ENCODE assay signal across 8 cellular contexts in the genomic region with DNA sequence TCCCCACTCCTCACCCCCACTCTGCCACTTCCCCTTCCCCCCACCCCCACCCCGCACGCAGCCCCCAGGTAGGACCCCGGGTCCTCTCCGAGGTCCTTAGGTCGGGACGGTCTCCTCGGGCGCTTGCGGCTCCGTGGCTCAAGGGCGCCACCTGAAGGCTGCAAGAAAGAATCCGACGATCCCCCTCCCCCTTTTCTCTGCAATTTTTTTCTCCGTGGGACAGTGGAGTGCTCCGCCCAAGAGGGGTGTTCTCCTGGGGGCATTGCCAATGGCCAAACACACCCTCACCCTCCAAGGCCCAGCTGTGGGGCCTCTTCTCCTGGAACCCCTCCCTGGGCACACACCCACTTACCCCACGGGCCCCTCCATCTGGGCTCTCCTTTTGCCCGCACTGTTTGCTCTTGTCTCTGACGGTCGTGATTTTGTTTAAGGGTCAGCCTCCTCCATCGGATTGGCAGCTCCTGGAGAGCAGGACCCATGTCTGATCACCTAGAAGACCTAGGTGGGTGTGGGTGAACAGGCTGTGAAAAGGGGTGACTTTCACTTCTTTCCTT. TPM values are rescaled to one million over a fixed set of nuclear protein-coding genes. Genes with fewer than 3 reads are reported as not detected.
DNase-seq lines count a peak whose midpoint lies in the region; ATAC-seq and TF ChIP-seq lines count a peak whose summit lies in the region.

No MANE protein-coding gene starts in this region.

- CTCF ChIA-PET in MCF 10A (lab: Yijun Ruan, JAX): interaction anchor here (0.6 to 2.3 kb wide), 13 partner anchors 8 to 244 kb away, joined by 3 to 14 read pairs (median 3); no protein-coding TSS in a partner anchor

- H3K9me3 Mint-ChIP-seq in MCF 10A (ENCODE audit: unreplicated experiment): no peaks in the 10 kb centered on the region

- DNase-seq in EL (peak; percentile 44), SW480 (ENCODE audit: low spot score) (peak; percentile 70), MCF 10A (ENCODE audit: unreplicated experiment) (peak; percentile 40), left colon (peak; percentile 37 to 50)
- DNase-seq in stimulated activated CD8-positive, alpha-beta memory T cell treated with anti-CD3 and anti-CD28 coated beads, Interleukin-4, amount 100 ng/mL, for 24 hours (ENCODE audit: low read depth): peak; percentile 11

- ATAC-seq in left colon: peak; percentile 68
- ATAC-seq in GM21367 (IDR thresholded peaks at IDR 0.05; ENCODE audit: unreplicated experiment): no peak
- ATAC-seq in GM18502 (IDR thresholded peaks at IDR 0.05; ENCODE audit: poor library complexity, unreplicated experiment): no peak

- no peak overlapping the region for H3K27ac Mint-ChIP-seq in MCF 10A (ENCODE audit: low read depth, unreplicated experiment)

- BruUV-seq in MCF 10A (replicated peaks; lab: Mats Ljungman, UMichigan): no TSS peak

- no peaks in the 10 kb centered on the region for H3K36me3 Mint-ChIP-seq in MCF 10A (ENCODE audit: insufficient read depth, unreplicated experiment)

- intact Hi-C loops in MCF 10A (cut with micrococcal nuclease): no loop called here
- intact Hi-C loops in left colon (cut with DNase I, micrococcal nuclease): no loop called here

- peaks cover 28% of the 10 kb centered on the region for H3K27me3 Mint-ChIP-seq in MCF 10A (ENCODE audit: insufficient read depth, unreplicated experiment)

- TF ChIP-seq CTCF in LNCAP (IDR thresholded peaks at IDR 0.05) (peak; percentile 68), MCF 10A (IDR thresholded peaks at IDR 0.05; ENCODE audit: unreplicated experiment) (peak; percentile 72)

- POLR2A ChIA-PET in MCF 10A (lab: Yijun Ruan, JAX): interaction anchor here (2.6 kb wide), 1 partner anchor 23 kb away, joined by 10 read pairs; no protein-coding TSS in a partner anchor

- H3K4me1 Mint-ChIP-seq in MCF 10A (ENCODE audit: insufficient read depth, unreplicated experiment): no peaks in the 10 kb centered on the region

- peak overlapping the region; percentile 45 for H3K4me3 Mint-ChIP-seq in MCF 10A (ENCODE audit: unreplicated experiment)

RNA-seq across cellular contexts. Expression of a gene that starts 1.1 kb away (rescaled TPM):
- total RNA-seq in MCF 10A (2022) (not detected in 2 replicates), left colon (1 to 10 TPM; 2.2 to 3.4 TPM)

RNA-seq across cellular contexts. Expression of a gene that starts 17.4 kb away (rescaled TPM):
- total RNA-seq in MCF 10A (2022): not detected in 2 replicates
- under 1 TPM; 0.18 to 0.59 TPM for total RNA-seq in left colon

RNA-seq across cellular contexts. Expression of a gene that starts 40.0 kb away (rescaled TPM):
- total RNA-seq in MCF 10A (2022): not detected in 2 replicates
- total RNA-seq in left colon: not detected

Comparison
In these comparisons a context has a peak if more than half of its experiments do, and no peak if none do; other contexts are left out.
1. DNase-seq: peak in every context shown above with its lines; median percentile 70 in SW480; 44 in EL; 44 in left colon; 40 in MCF 10A; 11 in stimulated activated CD8-positive, alpha-beta memory T cell treated with anti-CD3 and anti-CD28 coated beads, Interleukin-4, amount 100 ng/mL, for 24 hours.